24 cellular contexts compared by ENCODE assay signal in the genomic region with DNA sequence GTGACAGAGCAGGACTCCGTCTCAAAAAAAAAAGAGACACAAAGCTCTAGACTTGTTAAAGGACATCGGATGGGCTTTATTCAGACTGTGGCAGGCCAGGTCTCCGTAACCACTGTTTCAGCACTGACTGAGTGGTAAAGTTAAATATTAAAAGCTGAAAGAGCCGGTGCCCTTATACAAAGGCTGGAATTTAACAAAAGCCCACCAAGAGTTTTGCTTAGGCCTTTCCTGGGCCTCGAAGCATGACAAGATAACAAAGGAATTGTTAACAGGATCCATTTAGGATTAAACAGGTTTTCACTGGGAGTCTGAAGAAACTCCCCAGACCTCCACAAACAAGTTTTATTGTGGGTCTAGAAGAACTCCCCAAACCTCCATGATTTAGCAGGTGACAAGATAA.
"Had no signal": no experiment of that assay in that cellular context is flagged by ENCODE, and none has a peak within 500 bp of the region (broad histone marks: within the 10 kb centered on the region; RNA-seq: fewer than 3 reads in every experiment).

No MANE protein-coding gene starts in this region.

- ATAC-seq: effector memory CD8-positive, alpha-beta T cell; left lobe of liver; naive thymus-derived CD4-positive, alpha-beta T cell; right lobe of liver; stimulated activated naive B cell treated with anti-CD40 and anti-IgM and Interleukin-4, amounts not matched to agents 10 μg/mL and 1 μg/mL and 100 μg/mL, for 72 hours had no signal

- H3K4me3 Mint-ChIP-seq: dendritic cell treated with granulocyte-macrophage colony-stimulating factor and Interleukin-4, amounts not matched to agents 40 ng/mL and 50 ng/mL, for 4 days; effector memory CD8-positive, alpha-beta T cell; immature natural killer cell; naive thymus-derived CD4-positive, alpha-beta T cell; stimulated activated naive B cell treated with anti-CD40 and anti-IgM and Interleukin-4, amounts not matched to agents 10 μg/mL and 1 μg/mL and 100 μg/mL, for 72 hours; stimulated activated naive CD8-positive, alpha-beta T cell treated with anti-CD3 and anti-CD28 coated beads, Interleukin-15, Interleukin-2, amounts not matched to agents 100 ng/mL and 50 ng/mL, for 24 hours had no signal

- H3K27ac Mint-ChIP-seq: dendritic cell treated with granulocyte-macrophage colony-stimulating factor and Interleukin-4, amounts not matched to agents 40 ng/mL and 50 ng/mL, for 4 days; effector memory CD8-positive, alpha-beta T cell; immature natural killer cell; naive thymus-derived CD4-positive, alpha-beta T cell; progenitor cell of endocrine pancreas; stimulated activated naive B cell treated with anti-CD40 and anti-IgM and Interleukin-4, amounts not matched to agents 10 μg/mL and 1 μg/mL and 100 μg/mL, for 72 hours; stimulated activated naive CD8-positive, alpha-beta T cell treated with anti-CD3 and anti-CD28 coated beads, Interleukin-15, Interleukin-2, amounts not matched to agents 100 ng/mL and 50 ng/mL, for 24 hours had no signal

- H3K4me1 ChIP-seq: colonic mucosa, parathyroid adenoma, right lobe of liver, tibial nerve, upper lobe of left lung had no signal

- H3K36me3 ChIP-seq: colonic mucosa, neutrophil, right lobe of liver, thoracic aorta, tibial nerve, upper lobe of left lung had no signal

- H3K27ac ChIP-seq: colonic mucosa, neutrophil, parathyroid adenoma, right lobe of liver, thoracic aorta, upper lobe of left lung had no signal

- DNase-seq: colonic mucosa; effector memory CD8-positive, alpha-beta T cell; hypothalamus; immature natural killer cell; islet precursor cell; kidney glomerular epithelial cell; mesenchymal stem cell; midbrain; naive thymus-derived CD4-positive, alpha-beta T cell; right lobe of liver; small intestine; stimulated activated CD4-positive, alpha-beta T cell treated with anti-CD3 and anti-CD28 coated beads, Interleukin-15, amount 100 ng/mL, for 24 hours; stimulated activated CD4-positive, alpha-beta T cell treated with anti-CD3 and anti-CD28 coated beads, Interleukin-2, amount 100 ng/mL, for 48 hours; stimulated activated naive B cell treated with anti-CD40 and anti-IgM and Interleukin-4, amounts not matched to agents 10 μg/mL and 1 μg/mL and 100 μg/mL, for 72 hours; upper lobe of left lung had no signal

- H3K36me3 Mint-ChIP-seq: immature natural killer cell; naive thymus-derived CD4-positive, alpha-beta T cell; stimulated activated naive B cell treated with anti-CD40 and anti-IgM and Interleukin-4, amounts not matched to agents 10 μg/mL and 1 μg/mL and 100 μg/mL, for 72 hours had no signal

- H3K4me1 Mint-ChIP-seq: immature natural killer cell; naive thymus-derived CD4-positive, alpha-beta T cell; stimulated activated naive B cell treated with anti-CD40 and anti-IgM and Interleukin-4, amounts not matched to agents 10 μg/mL and 1 μg/mL and 100 μg/mL, for 72 hours had no signal

- H3K9ac ChIP-seq: parathyroid adenoma had no signal

- H3K27me3 Mint-ChIP-seq: dendritic cell treated with granulocyte-macrophage colony-stimulating factor and Interleukin-4, amounts not matched to agents 40 ng/mL and 50 ng/mL, for 4 days; effector memory CD8-positive, alpha-beta T cell; progenitor cell of endocrine pancreas; stimulated activated naive B cell treated with anti-CD40 and anti-IgM and Interleukin-4, amounts not matched to agents 10 μg/mL and 1 μg/mL and 100 μg/mL, for 72 hours; stimulated activated naive CD8-positive, alpha-beta T cell treated with anti-CD3 and anti-CD28 coated beads, Interleukin-15, Interleukin-2, amounts not matched to agents 100 ng/mL and 50 ng/mL, for 24 hours had no signal

- H3K4me3 ChIP-seq: colonic mucosa, lung, right lobe of liver, thoracic aorta, tibial nerve, upper lobe of left lung had no signal

- H3K9me3 ChIP-seq: colonic mucosa, neutrophil, right lobe of liver, thoracic aorta, upper lobe of left lung had no signal

- H3K27me3 ChIP-seq: colonic mucosa, neutrophil, right lobe of liver, tibial nerve, upper lobe of left lung had no signal
